ENCODE assay signal across 9 cellular contexts in genomic region chr2:21043744-21044532, GRCh38. TPM values are rescaled to one million over a fixed set of nuclear protein-coding genes. Genes with fewer than 3 reads are reported as not detected.
DNase-seq lines count a peak whose midpoint lies in the region; ATAC-seq, FAIRE-seq and TF ChIP-seq lines count a peak whose summit lies in the region.
"Had no signal": no experiment of that assay in that cellular context is flagged by ENCODE, and none has a peak within 500 bp of the region (broad histone marks: within the 10 kb centered on the region; RNA-seq: fewer than 3 reads in every experiment).

A gene with protein sequence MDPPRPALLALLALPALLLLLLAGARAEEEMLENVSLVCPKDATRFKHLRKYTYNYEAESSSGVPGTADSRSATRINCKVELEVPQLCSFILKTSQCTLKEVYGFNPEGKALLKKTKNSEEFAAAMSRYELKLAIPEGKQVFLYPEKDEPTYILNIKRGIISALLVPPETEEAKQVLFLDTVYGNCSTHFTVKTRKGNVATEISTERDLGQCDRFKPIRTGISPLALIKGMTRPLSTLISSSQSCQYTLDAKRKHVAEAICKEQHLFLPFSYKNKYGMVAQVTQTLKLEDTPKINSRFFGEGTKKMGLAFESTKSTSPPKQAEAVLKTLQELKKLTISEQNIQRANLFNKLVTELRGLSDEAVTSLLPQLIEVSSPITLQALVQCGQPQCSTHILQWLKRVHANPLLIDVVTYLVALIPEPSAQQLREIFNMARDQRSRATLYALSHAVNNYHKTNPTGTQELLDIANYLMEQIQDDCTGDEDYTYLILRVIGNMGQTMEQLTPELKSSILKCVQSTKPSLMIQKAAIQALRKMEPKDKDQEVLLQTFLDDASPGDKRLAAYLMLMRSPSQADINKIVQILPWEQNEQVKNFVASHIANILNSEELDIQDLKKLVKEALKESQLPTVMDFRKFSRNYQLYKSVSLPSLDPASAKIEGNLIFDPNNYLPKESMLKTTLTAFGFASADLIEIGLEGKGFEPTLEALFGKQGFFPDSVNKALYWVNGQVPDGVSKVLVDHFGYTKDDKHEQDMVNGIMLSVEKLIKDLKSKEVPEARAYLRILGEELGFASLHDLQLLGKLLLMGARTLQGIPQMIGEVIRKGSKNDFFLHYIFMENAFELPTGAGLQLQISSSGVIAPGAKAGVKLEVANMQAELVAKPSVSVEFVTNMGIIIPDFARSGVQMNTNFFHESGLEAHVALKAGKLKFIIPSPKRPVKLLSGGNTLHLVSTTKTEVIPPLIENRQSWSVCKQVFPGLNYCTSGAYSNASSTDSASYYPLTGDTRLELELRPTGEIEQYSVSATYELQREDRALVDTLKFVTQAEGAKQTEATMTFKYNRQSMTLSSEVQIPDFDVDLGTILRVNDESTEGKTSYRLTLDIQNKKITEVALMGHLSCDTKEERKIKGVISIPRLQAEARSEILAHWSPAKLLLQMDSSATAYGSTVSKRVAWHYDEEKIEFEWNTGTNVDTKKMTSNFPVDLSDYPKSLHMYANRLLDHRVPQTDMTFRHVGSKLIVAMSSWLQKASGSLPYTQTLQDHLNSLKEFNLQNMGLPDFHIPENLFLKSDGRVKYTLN (N-terminal part only) (minus strand): TSS chr2:21044073. CDS start chr2:21043945, 128 bp downstream.

- H3K4me1 ChIP-seq in HUES64 (ENCODE audit: insufficient read depth, low read length) = peaks cover 14% of the 10 kb centered on the region
- no peaks in the 10 kb centered on the region for H3K4me1 ChIP-seq in mammary epithelial cell (ENCODE audit: insufficient read depth, low read length)
- peaks cover 76% of the 10 kb centered on the region for H3K4me1 ChIP-seq in HepG2 (ENCODE audit: insufficient read depth, low read length)
- H3K4me1 ChIP-seq in stomach = peaks cover 12 to 30% (median 20%) of the 10 kb centered on the region in 4 donors

- H3K9me3 ChIP-seq in HUES64 (ENCODE audit: insufficient read depth, low read depth, low read length) = no peaks in the 10 kb centered on the region
- no peaks in the 10 kb centered on the region for H3K9me3 ChIP-seq in mammary epithelial cell (replicated peaks; ENCODE audit: insufficient read depth, low read length)
- H3K9me3 ChIP-seq in HepG2 (ENCODE audit: low read length) = no peaks in the 10 kb centered on the region
- no peaks in the 10 kb centered on the region for H3K9me3 ChIP-seq in stomach

- no peak within 1 kb of the TSS for H3K4me2 ChIP-seq in mammary epithelial cell (ENCODE audit: insufficient read depth, low read depth, low read length)
- peak within 1 kb of the TSS; percentile 96 for H3K4me2 ChIP-seq in HepG2 (ENCODE audit: low read depth, low read length)

- ATAC-seq in HepG2 = peak; percentile 78

- intact Hi-C loops in mammary epithelial cell (cut with micrococcal nuclease) = loop anchor here (1.0 to 5.0 kb wide), 4 partner anchors 74 to 382 kb away; no protein-coding TSS in a partner anchor
- intact Hi-C loops in HepG2 (cut with micrococcal nuclease; ENCODE audit: unreplicated experiment) = loop anchor here (1.0 kb wide), 5 partner anchors 26 to 273 kb away; no protein-coding TSS in a partner anchor
- intact Hi-C loops in stomach (cut with DNase I; ENCODE audit: low total_unique reads) = loop anchor here (5.0 to 10.0 kb wide), 2 partner anchors 71 to 273 kb away; no protein-coding TSS in a partner anchor

- TF ChIP-seq POLR2A in HepG2 (IDR thresholded peaks at IDR 0.05; ENCODE audit: insufficient read depth in 1 of 2, low read depth in 2 of 2, low read length in 2 of 2) = peak in 1 of 2 experiments; percentile 99; a peak in 2 of 4 replicates
- no peak for TF ChIP-seq POLR2A in stomach (IDR thresholded peaks at IDR 0.05)

- POLR2A ChIA-PET in HepG2 (lab: Yijun Ruan, JAX) = interaction anchor here (0.7 to 13.2 kb wide), 10 partner anchors 10 to 121 kb away, joined by 3 to 317 read pairs (median 20); no protein-coding TSS in a partner anchor

- H3K27ac ChIP-seq in HUES64 (ENCODE audit: low read depth, low read length) (no peak within 1 kb of the TSS), mammary epithelial cell (ENCODE audit: insufficient read depth, low read depth, low read length) (no peak within 1 kb of the TSS), HepG2 (ENCODE audit: extremely low read length, insufficient read depth, low read length) (peak within 1 kb of the TSS; percentile 99), stomach (no peak within 1 kb of the TSS)

- WGBS in HUES64 = 9% methylated on average over 51 of the region's 51 CpGs
- WGBS in mammary epithelial cell (ENCODE audit: low coverage, missing lambda C conversion rate) = 77% methylated on average over 11 of the region's 51 CpGs
- 0% methylated on average over 9 of the region's 51 CpGs for WGBS in HepG2 (ENCODE audit: low lambda C conversion rate)
- WGBS in stomach, 5 donors = 20 to 59% (median 28%) methylated on average over 25 to 51 of the region's 51 CpGs

- no peak for FAIRE-seq in HepG2 (lab: Jason Lieb, UNC)

- no peaks in the 10 kb centered on the region for H4K20me1 ChIP-seq in mammary epithelial cell (ENCODE audit: insufficient read depth, low read length)
- peaks cover 44% of the 10 kb centered on the region for H4K20me1 ChIP-seq in HepG2 (ENCODE audit: insufficient read depth, low read length)

- no TSS peak for BruUV-seq in mammary epithelial cell (replicated peaks; lab: Mats Ljungman, UMichigan)
- no TSS peak for BruUV-seq in HepG2 (replicated peaks; lab: Mats Ljungman, UMichigan)

- H3K79me2 ChIP-seq in mammary epithelial cell (ENCODE audit: insufficient read depth, low read length) (no peaks in the 10 kb centered on the region), HepG2 (ENCODE audit: insufficient read depth, low read length) (peaks cover 64% of the 10 kb centered on the region)

- H3K36me3 ChIP-seq in HUES64 (ENCODE audit: insufficient read depth, low read length) (no peaks in the 10 kb centered on the region), mammary epithelial cell (ENCODE audit: insufficient read depth, low read length) (no peaks in the 10 kb centered on the region), HepG2 (replicated peaks in 1 of 2; ENCODE audit: control insufficient read depth in 1 of 2, insufficient read depth in 2 of 2, low read length in 2 of 2) (peaks cover 21 to 41% of the 10 kb centered on the region in 2 experiments), stomach (no peaks in the 10 kb centered on the region)

- H3K9ac ChIP-seq in HUES64 (ENCODE audit: low read depth, low read length) = peak within 1 kb of the TSS; percentile 46
- H3K9ac ChIP-seq in mammary epithelial cell (ENCODE audit: insufficient read depth, low read length) = no peak within 1 kb of the TSS
- H3K9ac ChIP-seq in HepG2 (ENCODE audit: insufficient read depth, low read depth, low read length) = peak within 1 kb of the TSS; percentile 98

- H3K27me3 ChIP-seq in HUES64 (ENCODE audit: insufficient read depth, low read length) (peaks cover 19% of the 10 kb centered on the region), mammary epithelial cell (ENCODE audit: insufficient read depth, low read length) (peaks cover 1% of the 10 kb centered on the region), HepG2 (ENCODE audit: control insufficient read depth in 1 of 2, insufficient read depth in 2 of 2, low read length in 2 of 2) (no peaks in the 10 kb centered on the region; a peak in 1 of 5 replicates), stomach (peaks cover 0 to 36% (median 18%) of the 10 kb centered on the region in 3 donors)

- DNase-seq in mammary epithelial cell = no peak
- peak; percentile 97 for DNase-seq in HepG2 (ENCODE audit: low spot score)
- DNase-seq in stomach = no peak
- no peak for DNase-seq in NCI-H345 treated with DMSO at 0.1 percent for 48 hours (lab: John Stamatoyannopoulos, UW; ENCODE audit: unreplicated experiment)
- no peak for DNase-seq in dedifferentiated amniotic fluid mesenchymal stem cell (ENCODE audit: extremely low spot score)
- DNase-seq in EL = no peak
- DNase-seq: activated naive CD4-positive, alpha-beta T cell treated with anti-CD3 and anti-CD28 coated beads for 36 hours; NCI-H1694 had no signal

- H3K4me3 ChIP-seq in HUES64 (ENCODE audit: low read length) (peak within 1 kb of the TSS; percentile 64), mammary epithelial cell (replicated peaks in 1 of 3; ENCODE audit: insufficient read depth in 1 of 3, low read depth in 2 of 3, low read length in 3 of 3) (no peak within 1 kb of the TSS), HepG2 (replicated peaks in 1 of 3; ENCODE audit: insufficient read depth in 1 of 3, low read depth in 2 of 3, low read length in 3 of 3) (peak within 1 kb of the TSS; percentile 88 to 96 (median 91)), stomach (peak within 1 kb of the TSS; percentile 5 to 34 (median 16))

- dilution Hi-C loops in mammary epithelial cell (cut with HindIII; ENCODE audit: low sequenced_read_pairs) = no loop called here

- TF ChIP-seq CTCF in mammary epithelial cell (conservative IDR thresholded peaks at IDR 0.05 in 1 of 2, IDR thresholded peaks at IDR 0.05 in 1 of 2; ENCODE audit: extremely low read depth in 1 of 2, insufficient read depth in 1 of 2, low read depth in 1 of 2, low read length in 2 of 2) = no peak
- peak; percentile 51 for TF ChIP-seq CTCF in HepG2 (CRISPR knock-in tag; IDR thresholded peaks at IDR 0.05)
- TF ChIP-seq CTCF in stomach (IDR thresholded peaks at IDR 0.05) = no peak

- CTCF ChIA-PET in mammary epithelial cell (lab: Charles Lee; ENCODE audit: low non-redundant PET) (no interaction called here), HepG2 (lab: Yijun Ruan, JAX; ENCODE audit: low intra/inter-chr PET ratio, low total read pairs) (interaction anchor here (0.6 to 4.7 kb wide), 6 partner anchors 12 to 121 kb away, joined by 3 to 92 read pairs (median 10); no protein-coding TSS in a partner anchor)

- TF ChIP-seq EP300 in HepG2 (IDR thresholded peaks at IDR 0.05; ENCODE audit: low read depth in 2 of 2, low read length in 2 of 2) (peak; percentile 92 to 97), HepG2 (CRISPR knock-in tag; IDR thresholded peaks at IDR 0.05; ENCODE audit: borderline replicate concordance) (peak; percentile 91), stomach (IDR thresholded peaks at IDR 0.05) (no peak)

- in situ Hi-C loops in mammary epithelial cell (cut with MboI; ENCODE audit: low sequenced_read_pairs in 2 of 2) (loop anchor here in 1 of 2 donors (25.0 kb wide), 1 partner anchor 268 kb away; no protein-coding TSS in a partner anchor), HepG2 (cut with HindIII; ENCODE audit: extremely low pct_ligation_motif_present, low pct_unique_long_range_greater_than_20kb) (loop anchor here (5.0 kb wide), 1 partner anchor 73 kb away; no protein-coding TSS in a partner anchor)

- H2AFZ ChIP-seq in mammary epithelial cell (ENCODE audit: low read depth, low read length) (peak within 1 kb of the TSS; percentile 3), HepG2 (ENCODE audit: low read length) (no peak within 1 kb of the TSS)

- peak; percentile 95 for TF ChIP-seq RAD21 in HepG2 (CRISPR knock-in tag; IDR thresholded peaks at IDR 0.05)

RNA-seq across cellular contexts. Expression of the gene that starts here (rescaled TPM):
- polyA plus RNA-seq in HUES64 (2013, experiment 1 of 2) = 2.0 TPM
- polyA plus RNA-seq in HUES64 (2013, experiment 2 of 2) = 2.4 TPM
- total RNA-seq in mammary epithelial cell (not detected), HepG2 (2016; rRNA removed; fragmentation: Illumina TruSeq; extraction: Trizol) (2,017 and 2,515 TPM in 2 replicates), stomach (10 to 100 TPM in 1 of 5 donors, 1 to 10 TPM in 1, under 1 TPM in 2, not detected in 1; under 0.01 to 30.7 (median 3.3) TPM)
- polyA plus RNA-seq in mammary epithelial cell (not detected), HepG2 (2011; rRNA removed) (1,226 and 1,569 TPM in 2 replicates), stomach (under 1 TPM in 1 of 3 donors, not detected in 2; 0.03 TPM)
- polyA minus RNA-seq in mammary epithelial cell = 1.8 TPM
- 102 and 113 TPM in 2 replicates for total RNA-seq in HepG2 (2016; cell fraction: cytosol; rRNA removed; fragmentation: Illumina TruSeq; extraction: Trizol; ENCODE audit: low read depth)
- 1,811 and 2,334 TPM in 2 replicates for total RNA-seq in HepG2 (2016; cell fraction: insoluble cytoplasmic fraction; rRNA removed; fragmentation: Illumina TruSeq; extraction: Trizol)
- total RNA-seq in HepG2 (2016; cell fraction: membrane; rRNA removed; fragmentation: Illumina TruSeq; extraction: Trizol) = 341 and 391 TPM in 2 replicates
- 3,623 and 4,305 TPM in 2 replicates for total RNA-seq in HepG2 (2016; cell fraction: nucleus; rRNA removed; fragmentation: Illumina TruSeq; extraction: Trizol)
- polyA plus RNA-seq in HepG2 (2011; cell fraction: cytosol; rRNA removed) = 779 and 1,118 TPM in 2 replicates
- polyA plus RNA-seq in HepG2 (2011; cell fraction: nucleus; rRNA removed) = 609 and 698 TPM in 2 replicates
- polyA plus RNA-seq in HepG2 (2012) = 1,387 and 2,007 TPM in 2 replicates
- 27.1 and 29.9 TPM in 2 replicates for polyA plus RNA-seq in HepG2 (2016; cell fraction: cytosol; fragmentation: Illumina TruSeq; extraction: Trizol; ENCODE audit: low read depth)
- polyA plus RNA-seq in HepG2 (2016; cell fraction: insoluble cytoplasmic fraction; fragmentation: Illumina TruSeq; extraction: Trizol; ENCODE audit: low read depth) = 658 and 677 TPM in 2 replicates
- 39.5 and 51.6 TPM in 2 replicates for polyA plus RNA-seq in HepG2 (2016; cell fraction: membrane; fragmentation: Illumina TruSeq; extraction: Trizol; ENCODE audit: low read depth)
- 1,507 and 1,591 TPM in 2 replicates for polyA plus RNA-seq in HepG2 (2016; cell fraction: nucleus; fragmentation: Illumina TruSeq; extraction: Trizol; ENCODE audit: insufficient read depth, low read depth)
- polyA minus RNA-seq in HepG2 (2011; rRNA and poly(A)+ RNA removed; ENCODE audit: low replicate concordance) = 3.3 and 5,189 TPM in 2 replicates
- polyA minus RNA-seq in HepG2 (2011; cell fraction: cytosol; rRNA and poly(A)+ RNA removed) = 4,783 and 5,517 TPM in 2 replicates
- 3,357 and 4,547 TPM in 2 replicates for polyA minus RNA-seq in HepG2 (2011; cell fraction: nucleus; rRNA and poly(A)+ RNA removed)
- total RNA-seq: activated naive CD4-positive, alpha-beta T cell treated with anti-CD3 and anti-CD28 coated beads for 36 hours had no signal

Comparison
In these comparisons a context has a peak if more than half of its experiments do, and no peak if none do; other contexts are left out.
1. RNA of the gene that starts here (polyA plus RNA-seq): 27.1 to 2,007 TPM in HepG2; not detected in mammary epithelial cell (single experiment) and 0.03 TPM in stomach; every median in the first group is over 10 times any median in the second.
2. H3K4me3 ChIP-seq: peak in HUES64 (single experiment), HepG2 (3 of 3) and stomach (4 of 4); none in mammary epithelial cell (0 of 3).